In the genomic region with DNA sequence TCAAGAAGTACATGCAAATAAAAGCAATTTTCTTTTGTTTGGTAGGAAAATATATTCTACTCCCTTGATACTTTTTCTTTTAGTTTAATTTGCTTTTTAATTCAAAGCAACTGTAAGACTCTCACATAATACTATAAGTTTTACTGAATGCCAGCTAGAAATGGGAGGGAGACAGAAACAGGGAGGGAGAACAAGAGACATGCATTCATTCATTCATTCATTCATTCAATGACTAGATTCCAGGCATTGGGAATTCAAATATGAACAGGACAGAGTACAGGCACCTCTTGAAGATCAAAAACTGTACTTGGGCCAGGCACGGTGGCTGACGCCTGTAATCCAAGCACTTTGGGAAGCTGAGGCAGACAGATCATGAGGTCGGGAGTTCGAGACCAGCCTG, we compare ENCODE assay signal across 38 cellular contexts.
"Had no signal": no experiment of that assay in that cellular context is flagged by ENCODE, and none has a peak within 500 bp of the region (broad histone marks: within the 10 kb centered on the region; RNA-seq: fewer than 3 reads in every experiment).

No MANE protein-coding gene starts in this region.

- H3K4me3 Mint-ChIP-seq: activated CD4-positive, alpha-beta memory T cell treated with anti-CD3 and anti-CD28 coated beads, Interleukin-2, amount 10 ng/mL, durations not matched to agents 7 days and 5 days; activated CD4-positive, alpha-beta T cell treated with anti-CD3 and anti-CD28 coated beads for 36 hours; activated CD4-positive, alpha-beta T cell treated with anti-CD3 and anti-CD28 coated beads, Interleukin-2, amount 10 ng/mL, durations not matched to agents 7 days and 5 days; activated CD8-positive, alpha-beta T cell treated with anti-CD3 and anti-CD28 coated beads, Interleukin-2, amount 10 ng/mL, durations not matched to agents 7 days and 5 days; activated naive CD4-positive, alpha-beta T cell treated with anti-CD3 and anti-CD28 coated beads for 36 hours; activated naive CD8-positive, alpha-beta T cell treated with anti-CD3 and anti-CD28 coated beads for 36 hours; activated T-cell treated with anti-CD3 and anti-CD28 coated beads, Interleukin-2, amount 50 U/mL, for 4 hours; activated T-cell treated with anti-CD3 and anti-CD28 coated beads, Interleukin-2, amount 50 U/mL, for 72 hours; activated T-helper 1 cell treated with anti-CD3 and anti-CD28 coated beads, Interleukin-12 subunit alpha, Interleukin-12 subunit beta, Interleukin-2, Interleukin-4 antibody, amounts not matched to agents 30 ng/mL and 10 ng/mL and 1 ng/mL, durations not matched to agents 14 hours and 24 hours and 36 hours; activated T-helper 17 cell treated with anti-CD3 and anti-CD28 coated beads, Interleukin-2, amount 50 U/mL, for 72 hours; T-cell; T-helper 2 cell treated with Interferon-gamma antibody and Interleukin-4, amounts not matched to agents 5 μg/mL and 100 μg/mL, for 36 hours had no signal

- H3K9me3 Mint-ChIP-seq: activated CD4-positive, alpha-beta memory T cell treated with anti-CD3 and anti-CD28 coated beads, Interleukin-2, amount 10 ng/mL, durations not matched to agents 7 days and 5 days; activated CD4-positive, alpha-beta T cell treated with anti-CD3 and anti-CD28 coated beads, Interleukin-2, amount 10 ng/mL, durations not matched to agents 7 days and 5 days; activated naive CD4-positive, alpha-beta T cell treated with anti-CD3 and anti-CD28 coated beads for 36 hours; activated naive CD4-positive, alpha-beta T cell treated with anti-CD3 and anti-CD28 coated beads, Interleukin-2, amount 50 U/mL, for 72 hours; activated T-cell treated with anti-CD3 and anti-CD28 coated beads, Interleukin-2, amount 50 U/mL, for 4 hours; activated T-helper 1 cell treated with anti-CD3 and anti-CD28 coated beads, Interleukin-12 subunit alpha, Interleukin-12 subunit beta, Interleukin-2, Interleukin-4 antibody, amounts not matched to agents 30 ng/mL and 10 ng/mL and 1 ng/mL, durations not matched to agents 14 hours and 24 hours and 36 hours; activated T-helper 17 cell treated with anti-CD3 and anti-CD28 coated beads, Interleukin-2, amount 50 U/mL, for 72 hours; T-cell; T-helper 2 cell treated with Interferon-gamma antibody and Interleukin-4, amounts not matched to agents 5 μg/mL and 100 μg/mL, for 36 hours had no signal

- H3K27ac ChIP-seq: adrenal gland, body of pancreas, brain microvascular endothelial cell, breast epithelium, VCaP had no signal

- FAIRE-seq: astrocyte, TTC549 had no signal

- ATAC-seq: activated CD4-positive, alpha-beta T cell treated with anti-CD3 and anti-CD28 coated beads for 36 hours; activated CD4-positive, CD25-positive, alpha-beta regulatory T cell treated with anti-CD3 and anti-CD28 coated beads, Interleukin-2, amount 50 U/mL, for 24 hours; activated CD8-positive, alpha-beta T cell treated with anti-CD3 and anti-CD28 coated beads, Interleukin-2, amount 10 ng/mL, durations not matched to agents 7 days and 5 days; activated naive CD4-positive, alpha-beta T cell treated with anti-CD3 and anti-CD28 coated beads, Interleukin-2, amount 50 U/mL, for 72 hours; activated T-cell treated with anti-CD3 and anti-CD28 coated beads, Interleukin-2, amount 50 U/mL, for 4 hours; activated T-helper 17 cell treated with anti-CD3 and anti-CD28 coated beads, Interleukin-2, amount 50 U/mL, for 72 hours; body of pancreas; T-cell had no signal

- H3K27me3 ChIP-seq: adrenal gland, body of pancreas, brain microvascular endothelial cell, breast epithelium had no signal

- DNase-seq: activated CD4-positive, alpha-beta memory T cell treated with anti-CD3 and anti-CD28 coated beads, Interleukin-2, amount 10 ng/mL, durations not matched to agents 7 days and 5 days; activated CD4-positive, alpha-beta T cell treated with anti-CD3 and anti-CD28 coated beads for 1 hour; activated CD4-positive, alpha-beta T cell treated with anti-CD3 and anti-CD28 coated beads for 36 hours; activated CD4-positive, alpha-beta T cell treated with anti-CD3 and anti-CD28 coated beads for 48 hours; activated CD4-positive, alpha-beta T cell treated with anti-CD3 and anti-CD28 coated beads, Interleukin-2, amount 10 ng/mL, durations not matched to agents 7 days and 5 days; activated CD4-positive, alpha-beta T cell treated with anti-CD3 and anti-CD28 coated beads, Interleukin-2, amount 50 U/mL, for 48 hours; activated CD4-positive, CD25-positive, alpha-beta regulatory T cell; activated CD8-positive, alpha-beta memory T cell treated with anti-CD3 and anti-CD28 coated beads for 24 hours; activated CD8-positive, alpha-beta memory T cell treated with anti-CD3 and anti-CD28 coated beads, Interleukin-2, amount 50 U/mL, for 4 hours; activated CD8-positive, alpha-beta T cell treated with anti-CD3 and anti-CD28 coated beads, Interleukin-2, amount 10 ng/mL, durations not matched to agents 7 days and 5 days; activated effector memory CD4-positive, alpha-beta T cell treated with anti-CD3 and anti-CD28 coated beads, Interleukin-2, amount 50 U/mL, for 16 hours; activated gamma-delta T cell treated with Interleukin-2 at 50 U/mL for 16 hours; activated naive CD4-positive, alpha-beta T cell; activated naive CD4-positive, alpha-beta T cell treated with anti-CD3 and anti-CD28 coated beads for 36 hours; activated naive CD4-positive, alpha-beta T cell treated with anti-CD3 and anti-CD28 coated beads, Interleukin-2, amount 50 U/mL, for 16 hours; activated naive CD8-positive, alpha-beta T cell treated with anti-CD3 and anti-CD28 coated beads for 36 hours; activated T-cell treated with anti-CD3 and anti-CD28 coated beads for 4 hours; activated T-cell treated with anti-CD3 and anti-CD28 coated beads, Interleukin-2, amount 50 U/mL, for 1 hour; activated T-cell treated with anti-CD3 and anti-CD28 coated beads, Interleukin-2, amount 50 U/mL, for 4 hours; activated T-cell treated with anti-CD3 and anti-CD28 coated beads, Interleukin-2, amount 50 U/mL, for 72 hours; adrenal gland; amniotic stem cell; aorta; body of pancreas; brain microvascular endothelial cell; central memory CD4-positive, alpha-beta T cell; T-cell; T-helper 2 cell; T-helper 9 cell had no signal

- H3K9me3 ChIP-seq: adrenal gland, body of pancreas, breast epithelium had no signal

- H3K27me3 Mint-ChIP-seq: activated CD4-positive, alpha-beta memory T cell treated with anti-CD3 and anti-CD28 coated beads, Interleukin-2, amount 10 ng/mL, durations not matched to agents 7 days and 5 days; activated CD4-positive, alpha-beta T cell treated with anti-CD3 and anti-CD28 coated beads for 36 hours; activated CD4-positive, alpha-beta T cell treated with anti-CD3 and anti-CD28 coated beads, Interleukin-2, amount 10 ng/mL, durations not matched to agents 7 days and 5 days; activated naive CD8-positive, alpha-beta T cell treated with anti-CD3 and anti-CD28 coated beads for 36 hours; activated T-helper 17 cell treated with anti-CD3 and anti-CD28 coated beads, Interleukin-2, amount 50 U/mL, for 72 hours had no signal

- H3K36me3 ChIP-seq: adrenal gland, brain microvascular endothelial cell, breast epithelium had no signal

- H3K4me1 ChIP-seq: adrenal gland, body of pancreas, breast epithelium had no signal

- H3K27ac Mint-ChIP-seq: activated CD4-positive, alpha-beta memory T cell treated with anti-CD3 and anti-CD28 coated beads, Interleukin-2, amount 10 ng/mL, durations not matched to agents 7 days and 5 days; activated CD4-positive, alpha-beta T cell treated with anti-CD3 and anti-CD28 coated beads for 36 hours; activated CD4-positive, alpha-beta T cell treated with anti-CD3 and anti-CD28 coated beads, Interleukin-2, amount 10 ng/mL, durations not matched to agents 7 days and 5 days; activated CD8-positive, alpha-beta T cell treated with anti-CD3 and anti-CD28 coated beads, Interleukin-2, amount 10 ng/mL, durations not matched to agents 7 days and 5 days; activated naive CD4-positive, alpha-beta T cell treated with anti-CD3 and anti-CD28 coated beads for 36 hours; activated naive CD4-positive, alpha-beta T cell treated with anti-CD3 and anti-CD28 coated beads, Interleukin-2, amount 50 U/mL, for 72 hours; activated naive CD8-positive, alpha-beta T cell treated with anti-CD3 and anti-CD28 coated beads for 36 hours; activated T-helper 1 cell treated with anti-CD3 and anti-CD28 coated beads, Interleukin-12 subunit alpha, Interleukin-12 subunit beta, Interleukin-2, Interleukin-4 antibody, amounts not matched to agents 30 ng/mL and 10 ng/mL and 1 ng/mL, durations not matched to agents 14 hours and 24 hours and 36 hours; activated T-helper 17 cell treated with anti-CD3 and anti-CD28 coated beads, Interleukin-2, amount 50 U/mL, for 72 hours; T-helper 2 cell treated with Interferon-gamma antibody and Interleukin-4, amounts not matched to agents 5 μg/mL and 100 μg/mL, for 36 hours had no signal

- H3K4me3 ChIP-seq: adrenal gland, body of pancreas, breast epithelium had no signal
